1 cellular context compared by ENCODE assay signal in the genomic region with DNA sequence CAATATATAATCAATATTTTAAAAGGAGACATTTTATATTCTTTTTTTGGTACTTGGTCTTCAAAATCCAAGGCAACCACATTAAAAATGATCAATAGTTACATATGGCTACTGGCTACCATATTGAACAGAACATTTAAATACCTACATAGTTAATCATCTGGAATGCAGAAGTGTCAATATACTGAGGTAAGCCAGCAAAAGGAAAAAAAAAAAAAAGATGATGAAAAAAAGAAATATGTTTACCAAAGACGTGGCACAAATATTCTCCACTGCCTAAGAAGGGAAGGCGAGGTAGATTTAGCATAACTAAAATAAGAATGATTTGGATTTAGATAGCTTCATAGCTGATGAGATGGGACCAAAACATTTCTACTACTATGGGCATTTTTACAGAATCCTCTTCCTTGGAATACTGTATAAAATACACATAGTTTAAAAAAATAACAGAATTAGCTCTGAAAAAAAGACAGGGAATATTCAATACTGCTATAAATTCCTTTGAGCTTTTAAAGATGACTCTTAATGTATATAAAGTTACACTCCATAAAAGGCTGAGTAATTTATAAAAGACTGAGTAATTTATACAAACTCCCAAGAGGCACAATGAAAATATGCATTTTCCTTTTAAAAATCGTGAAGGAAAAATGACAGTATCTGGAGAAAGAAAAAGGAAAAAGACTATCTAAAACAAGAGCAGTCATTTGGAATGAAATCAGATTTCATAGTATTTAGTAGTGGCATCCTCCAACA.
TF ChIP-seq lines count a peak whose summit lies in the region.

No MANE protein-coding gene starts in this region.

TF ChIP-seq in HEK293, 187 proteins besides CTCF, POLR2A, EP300 and RAD21 (continued from another document):
- TF ChIP-seq, protein P1, sequence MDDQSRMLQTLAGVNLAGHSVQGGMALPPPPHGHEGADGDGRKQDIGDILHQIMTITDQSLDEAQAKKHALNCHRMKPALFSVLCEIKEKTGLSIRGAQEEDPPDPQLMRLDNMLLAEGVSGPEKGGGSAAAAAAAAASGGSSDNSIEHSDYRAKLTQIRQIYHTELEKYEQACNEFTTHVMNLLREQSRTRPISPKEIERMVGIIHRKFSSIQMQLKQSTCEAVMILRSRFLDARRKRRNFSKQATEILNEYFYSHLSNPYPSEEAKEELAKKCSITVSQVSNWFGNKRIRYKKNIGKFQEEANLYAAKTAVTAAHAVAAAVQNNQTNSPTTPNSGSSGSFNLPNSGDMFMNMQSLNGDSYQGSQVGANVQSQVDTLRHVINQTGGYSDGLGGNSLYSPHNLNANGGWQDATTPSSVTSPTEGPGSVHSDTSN (CRISPR knock-in tag; IDR thresholded peaks at IDR 0.05): no peak
- TF ChIP-seq, protein P2, sequence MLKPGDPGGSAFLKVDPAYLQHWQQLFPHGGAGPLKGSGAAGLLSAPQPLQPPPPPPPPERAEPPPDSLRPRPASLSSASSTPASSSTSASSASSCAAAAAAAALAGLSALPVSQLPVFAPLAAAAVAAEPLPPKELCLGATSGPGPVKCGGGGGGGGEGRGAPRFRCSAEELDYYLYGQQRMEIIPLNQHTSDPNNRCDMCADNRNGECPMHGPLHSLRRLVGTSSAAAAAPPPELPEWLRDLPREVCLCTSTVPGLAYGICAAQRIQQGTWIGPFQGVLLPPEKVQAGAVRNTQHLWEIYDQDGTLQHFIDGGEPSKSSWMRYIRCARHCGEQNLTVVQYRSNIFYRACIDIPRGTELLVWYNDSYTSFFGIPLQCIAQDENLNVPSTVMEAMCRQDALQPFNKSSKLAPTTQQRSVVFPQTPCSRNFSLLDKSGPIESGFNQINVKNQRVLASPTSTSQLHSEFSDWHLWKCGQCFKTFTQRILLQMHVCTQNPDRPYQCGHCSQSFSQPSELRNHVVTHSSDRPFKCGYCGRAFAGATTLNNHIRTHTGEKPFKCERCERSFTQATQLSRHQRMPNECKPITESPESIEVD (tag by site-specific recombination; IDR thresholded peaks at IDR 0.05): peak; percentile 49
TF ChIP-seq in HEK293: peak in this region for 2.
